ENCODE assay signal across 25 cellular contexts in the genomic region with DNA sequence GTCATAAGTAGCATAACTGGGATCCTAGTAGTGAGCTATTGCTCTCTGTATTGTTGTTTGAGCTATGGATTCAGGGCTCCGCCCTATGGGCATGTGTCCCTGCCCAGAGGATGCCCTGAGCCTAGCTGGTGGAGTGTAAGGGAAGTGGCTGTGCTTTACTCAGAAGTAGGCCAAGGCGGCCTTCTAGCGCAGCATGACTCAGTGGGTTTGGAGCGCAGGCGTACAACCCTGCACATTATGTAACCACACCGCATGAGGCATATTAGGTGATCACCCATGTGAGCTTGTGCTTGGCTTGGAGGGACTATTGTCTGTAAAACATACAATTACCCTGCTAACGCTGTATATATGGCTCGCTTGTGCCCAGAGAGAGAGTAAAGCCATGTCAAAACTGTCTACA. TPM values are rescaled to one million over a fixed set of nuclear protein-coding genes. Genes with fewer than 3 reads are reported as not detected.
"Had no signal": no experiment of that assay in that cellular context is flagged by ENCODE, and none has a peak within 500 bp of the region (broad histone marks: within the 10 kb centered on the region; RNA-seq: fewer than 3 reads in every experiment).

No MANE protein-coding gene starts in this region.

- H3K4me3 ChIP-seq: PC-9, Peyer's patch, SJCRH30 had no signal

- H3K9me3 ChIP-seq: Peyer's patch, SJCRH30 had no signal

- H2AFZ ChIP-seq: PC-9 had no signal

- H3K36me3 ChIP-seq: Peyer's patch, SJCRH30 had no signal

- H3K4me2 ChIP-seq: PC-9 had no signal

- H3K27ac ChIP-seq: HL-60, PC-9, Peyer's patch, SJCRH30 had no signal

- H3K4me1 ChIP-seq: Peyer's patch, SJCRH30 had no signal

- DNase-seq: KBM-7, MV-4-11, NCI-H1048, NCI-H1105, NCI-H1417, NCI-H1436 treated with DMSO at 0.1 percent for 48 hours, NCI-H1694, NCI-H187 treated with DMSO at 0.1 percent for 48 hours, NCI-H2029 treated with DMSO at 0.1 percent for 48 hours, NCI-H2227 treated with DMSO at 0.1 percent for 48 hours, NCI-H524, NCI-H69, NCI-H774, OCI-M1, PC-9, Peyer's patch, SHP77 treated with DMSO at 0.1 percent for 48 hours, SJCRH30 had no signal

- ATAC-seq: Right ventricle myocardium inferior, SK-N-SH treated with all-trans-retinoic acid at 6 μM for 48 hours had no signal

- H3K27me3 ChIP-seq: Peyer's patch had no signal

RNA-seq across cellular contexts. Expression of gene UBE2U, which starts 11.1 kb away (rescaled TPM):
- total RNA-seq: LHCN-M2, MCF 10A, NCI-H460, PC-9, Peyer's patch, RPMI7951, SJCRH30 had no signal
